In the genomic region with DNA sequence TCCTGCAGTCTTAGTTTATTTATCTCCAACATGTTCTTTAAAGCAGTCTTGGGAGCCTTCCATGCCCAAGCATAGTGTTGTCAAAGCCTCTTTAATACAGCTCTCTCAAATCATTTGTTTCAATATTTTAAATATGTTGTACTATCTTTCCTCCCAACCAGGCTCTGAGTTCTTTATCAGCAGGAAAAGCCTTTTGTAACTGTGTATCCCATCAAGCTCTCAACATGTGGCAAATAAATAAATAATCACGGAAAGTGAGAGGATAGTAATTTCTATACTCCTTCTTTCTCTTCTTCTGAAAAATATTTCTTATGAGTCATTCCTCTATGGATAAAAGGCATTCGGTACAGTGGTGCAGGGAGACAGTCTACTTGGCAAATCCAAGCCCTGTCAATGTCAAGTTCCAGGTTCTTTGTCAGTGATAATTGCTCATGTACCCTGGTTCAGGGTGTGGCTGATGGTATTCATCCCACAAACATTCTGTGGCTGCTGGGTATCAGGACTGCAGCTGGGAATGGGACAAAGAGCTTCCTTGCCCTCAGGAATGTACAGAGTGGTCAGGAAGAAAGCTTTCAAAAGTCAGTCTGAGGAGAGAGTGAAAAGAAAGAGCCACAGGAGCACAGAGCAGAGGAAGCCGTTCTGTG, we compare ENCODE assay signal across 12 cellular contexts.
DNase-seq lines count a peak whose midpoint lies in the region; ATAC-seq, FAIRE-seq and TF ChIP-seq lines count a peak whose summit lies in the region.
"Had no signal": no experiment of that assay in that cellular context is flagged by ENCODE, and none has a peak within 500 bp of the region (broad histone marks: within the 10 kb centered on the region; RNA-seq: fewer than 3 reads in every experiment).

No MANE protein-coding gene starts in this region.

- FAIRE-seq in HTR-8/SVneo (lab: Jason Lieb, UNC): peak; percentile 42

- H3K4me3 ChIP-seq in cardiac fibroblast (replicated peaks in 1 of 2; ENCODE audit: low read depth in 2 of 2, low read length in 2 of 2) (no peak overlapping the region), lung (no peak overlapping the region), body of pancreas (no peak overlapping the region)
- H3K4me3 ChIP-seq: BLaER1 treated with 17β-estradiol and CSF1 and Interleukin-3, amounts not matched to agents 10 nM and 100 nM had no signal

- in situ Hi-C loops in ACHN (cut with HindIII; ENCODE audit: low pct_ligation_motif_present, low pct_unique_long_range_greater_than_20kb, low sequenced_read_pairs): no loop called here

- no peaks in the 10 kb centered on the region for H3K36me3 ChIP-seq in lung (ENCODE audit: control insufficient read depth in 2 of 2, insufficient read depth in 2 of 2, low read length in 2 of 2)
- no peaks in the 10 kb centered on the region for H3K36me3 ChIP-seq in body of pancreas (replicated peaks in 1 of 2; ENCODE audit: insufficient read depth in 1 of 2, low read depth in 2 of 2)
- H3K36me3 ChIP-seq: BLaER1 treated with 17β-estradiol and CSF1 and Interleukin-3, amounts not matched to agents 10 nM and 100 nM had no signal

- no peak for TF ChIP-seq POLR2A in body of pancreas (IDR thresholded peaks at IDR 0.05)

- DNase-seq in ACHN: peak; percentile 76
- peak; percentile 43 for DNase-seq in HTR-8/SVneo (ENCODE audit: insufficient read length, low spot score)
- peak; percentile 90 to 97 for DNase-seq in cardiac fibroblast (ENCODE audit: low read depth in 2 of 2)
- no peak for DNase-seq in lung (ENCODE audit: low spot score)
- no peak for DNase-seq in body of pancreas
- DNase-seq in NCI-H345 (lab: John Stamatoyannopoulos, UW): no peak
- DNase-seq in NCI-H146 (lab: John Stamatoyannopoulos, UW): no peak
- DNase-seq: activated T-cell treated with anti-CD3 and anti-CD28 coated beads, Interleukin-2, amount 50 U/mL, for 72 hours; NCI-H1092 treated with DMSO at 0.1 percent for 48 hours; Right ventricle myocardium superior had no signal

- TF ChIP-seq CTCF in cardiac fibroblast (IDR thresholded peaks at IDR 0.05; ENCODE audit: low read depth, low read length) (no peak), lung (IDR thresholded peaks at IDR 0.05; ENCODE audit: control extremely low read depth, extremely low read depth) (no peak), body of pancreas (IDR thresholded peaks at IDR 0.05) (no peak)

- H3K27ac ChIP-seq in lung (ENCODE audit: low read depth in 1 of 2, low read length in 1 of 2) (no peak overlapping the region), body of pancreas (no peak overlapping the region)
- H3K27ac ChIP-seq: BLaER1 treated with 17β-estradiol and CSF1 and Interleukin-3, amounts not matched to agents 10 nM and 100 nM had no signal

- H3K27me3 ChIP-seq in lung (ENCODE audit: control insufficient read depth, insufficient read depth) (no peaks in the 10 kb centered on the region), body of pancreas (no peaks in the 10 kb centered on the region)
- H3K27me3 ChIP-seq: BLaER1 treated with 17β-estradiol and CSF1 and Interleukin-3, amounts not matched to agents 10 nM and 100 nM had no signal

- H3K9me3 ChIP-seq in lung (ENCODE audit: control insufficient read depth in 2 of 2, insufficient read depth in 1 of 2, low read length in 1 of 2) (no peaks in the 10 kb centered on the region), body of pancreas (no peaks in the 10 kb centered on the region)

- WGBS in lung, 2 donors: 49 to 65% methylated on average over 3 of the region's 3 CpGs
- 73 to 77% methylated on average over 3 of the region's 3 CpGs for WGBS in body of pancreas, 2 donors

- H3K4me1 ChIP-seq in lung (ENCODE audit: control insufficient read depth in 2 of 2, insufficient read depth in 2 of 2, low read length in 2 of 2) (peaks cover 3 to 5% of the 10 kb centered on the region in 2 donors), body of pancreas (peaks cover 8% of the 10 kb centered on the region)

- intact Hi-C loops in body of pancreas (cut with DNase I): no loop called here

- peak; percentile 37 for ATAC-seq in lung (ENCODE audit: insufficient read depth, low FRiP score)
- no peak for ATAC-seq in body of pancreas
- ATAC-seq in GM19351 (IDR thresholded peaks at IDR 0.05; ENCODE audit: unreplicated experiment): no peak
- ATAC-seq: activated T-cell treated with anti-CD3 and anti-CD28 coated beads, Interleukin-2, amount 50 U/mL, for 72 hours had no signal

Comparison
In these comparisons a context has a peak if more than half of its experiments do, and no peak if none do; other contexts are left out.
1. DNase-seq: peak in ACHN (single experiment), HTR-8/SVneo (single experiment) and cardiac fibroblast (2 of 2); none in lung (single experiment), body of pancreas (0 of 4), NCI-H345 (single experiment) and NCI-H146 (single experiment).